In the genomic region with DNA sequence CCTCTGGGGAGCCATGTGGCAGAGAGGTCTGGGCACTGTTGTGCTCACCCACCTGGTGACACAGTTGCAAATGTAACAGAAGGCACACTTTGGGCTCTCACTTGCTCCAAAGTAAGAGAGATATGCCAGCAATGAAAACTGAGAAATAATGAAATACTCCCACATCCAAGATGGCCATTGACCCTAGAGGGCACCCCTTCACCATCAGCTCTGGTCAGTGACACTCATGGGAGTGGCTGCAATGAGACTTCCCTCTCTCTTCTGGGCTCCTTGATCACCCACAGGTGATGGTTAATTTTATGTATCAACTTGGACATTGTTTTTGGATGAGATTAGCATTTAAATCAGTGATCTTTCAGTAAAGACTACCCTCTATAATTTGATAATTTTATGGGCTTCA, we compare ENCODE assay signal across 22 cellular contexts.
"Had no signal": no experiment of that assay in that cellular context is flagged by ENCODE, and none has a peak within 500 bp of the region (broad histone marks: within the 10 kb centered on the region; RNA-seq: fewer than 3 reads in every experiment).

No MANE protein-coding gene starts in this region.

- FAIRE-seq: endothelial cell of umbilical vein, frontal cortex, islet of Langerhans, keratinocyte had no signal

- H3K36me3 ChIP-seq: esophagus muscularis mucosa, heart right ventricle, left lung, lower lobe of right lung had no signal

- H3K4me3 Mint-ChIP-seq: naive thymus-derived CD4-positive, alpha-beta T cell had no signal

- H3K36me3 Mint-ChIP-seq: naive thymus-derived CD4-positive, alpha-beta T cell had no signal

- H3K4me1 Mint-ChIP-seq: naive thymus-derived CD4-positive, alpha-beta T cell had no signal

- H3K4me1 ChIP-seq: esophagus muscularis mucosa, heart right ventricle, left lung, lower lobe of right lung had no signal

- H3K27me3 ChIP-seq: dorsolateral prefrontal cortex, esophagus muscularis mucosa, foreskin keratinocyte, heart right ventricle, left lung had no signal

- H3K4me3 ChIP-seq: coronary artery, dorsolateral prefrontal cortex, esophagus muscularis mucosa, heart right ventricle, left lung, lower lobe of right lung had no signal

- H3K9me3 ChIP-seq: esophagus muscularis mucosa, lower lobe of right lung had no signal

- H3K27me3 Mint-ChIP-seq: naive thymus-derived CD4-positive, alpha-beta T cell had no signal

- H3K27ac ChIP-seq: coronary artery, dorsolateral prefrontal cortex, esophagus muscularis mucosa, foreskin keratinocyte, heart right ventricle, left lung, lower lobe of right lung had no signal

- H3K27ac Mint-ChIP-seq: naive thymus-derived CD4-positive, alpha-beta T cell had no signal

- DNase-seq: dermis blood vessel endothelial cell; dorsolateral prefrontal cortex; effector CD4-positive, alpha-beta T cell; effector memory CD4-positive, alpha-beta T cell; foreskin keratinocyte; glutamatergic neuron; head of caudate nucleus; heart right ventricle; hippocampal formation; left cardiac atrium; left lung; left ventricle myocardium superior; lower lobe of right lung; mesenchymal stem cell; midbrain; naive thymus-derived CD4-positive, alpha-beta T cell had no signal
